34 cellular contexts compared by ENCODE assay signal in genomic region chr17:65959630-65960029, GRCh38.
"Had no signal": no experiment of that assay in that cellular context is flagged by ENCODE, and none has a peak within 500 bp of the region (broad histone marks: within the 10 kb centered on the region; RNA-seq: fewer than 3 reads in every experiment).

No MANE protein-coding gene starts in this region.

- H3K27me3 ChIP-seq: MG63 had no signal

- H3K36me3 ChIP-seq: MG63 had no signal

- DNase-seq: Karpas-422, Kasumi-1, MG63, MM.1S, MV-4-11, NCI-H1048, NCI-H1092, NCI-H1092 treated with DMSO at 0.1 percent for 48 hours, NCI-H1105, NCI-H1105 treated with DMSO at 0.1 percent for 48 hours, NCI-H1417, NCI-H1417 treated with DMSO at 0.1 percent for 48 hours, NCI-H1436, NCI-H1436 treated with DMSO at 0.1 percent for 48 hours, NCI-H146, NCI-H1694, NCI-H1694 treated with DMSO at 0.1 percent for 48 hours, NCI-H187, NCI-H187 treated with DMSO at 0.1 percent for 48 hours, NCI-H1930, NCI-H2029, NCI-H2029 treated with DMSO at 0.1 percent for 48 hours, NCI-H2081, NCI-H2081 treated with DMSO at 0.1 percent for 48 hours, NCI-H2107, NCI-H2171, NCI-H2171 treated with DMSO at 0.1 percent for 48 hours, NCI-H2227 treated with DMSO at 0.1 percent for 48 hours, NCI-H226, NCI-H345, NCI-H446, NCI-H446 treated with DMSO at 0.1 percent for 48 hours, NCI-H510A, NCI-H510A treated with DMSO at 0.1 percent for 48 hours had no signal

- H3K4me3 ChIP-seq: MG63 had no signal
